In genomic region chr12:121011820-121012219, GRCh38 we compare ENCODE assay signal across 31 cellular contexts. TPM values are rescaled to one million over a fixed set of nuclear protein-coding genes. Genes with fewer than 3 reads are reported as not detected.
"Had no signal": no experiment of that assay in that cellular context is flagged by ENCODE, and none has a peak within 500 bp of the region (broad histone marks: within the 10 kb centered on the region; RNA-seq: fewer than 3 reads in every experiment).

No MANE protein-coding gene starts in this region.

- DNase-seq: activated CD4-positive, alpha-beta T cell treated with anti-CD3 and anti-CD28 coated beads for 1 hour; activated CD4-positive, alpha-beta T cell treated with anti-CD3 and anti-CD28 coated beads, Interleukin-2, amount 10 ng/mL, durations not matched to agents 7 days and 5 days; activated CD4-positive, alpha-beta T cell treated with anti-CD3 and anti-CD28 coated beads, Interleukin-2, amount 50 U/mL, for 48 hours; activated CD4-positive, CD25-positive, alpha-beta regulatory T cell; activated CD8-positive, alpha-beta T cell treated with anti-CD3 and anti-CD28 coated beads, Interleukin-2, amount 10 ng/mL, durations not matched to agents 7 days and 5 days; activated effector memory CD4-positive, alpha-beta T cell treated with Interleukin-2 at 50 U/mL for 16 hours; activated naive CD4-positive, alpha-beta T cell treated with anti-CD3 and anti-CD28 coated beads, Interleukin-2, amount 10 ng/mL, durations not matched to agents 7 days and 5 days; adrenal gland; body of pancreas; NCI-H1105; NCI-H1417 treated with DMSO at 0.1 percent for 48 hours; NCI-H1694; NCI-H1930; NCI-H2081 treated with DMSO at 0.1 percent for 48 hours; NCI-H345; NCI-H524 treated with DMSO at 0.1 percent for 48 hours; SHP77; SJCRH30; T1000; WERI-Rb-1 had no signal

- H3K27ac ChIP-seq: adrenal gland, body of pancreas, breast epithelium, SJCRH30, SK-N-MC, WERI-Rb-1 had no signal

- H3K27me3 ChIP-seq: adrenal gland, body of pancreas, breast epithelium, SJCRH30 had no signal

- H3K9me3 Mint-ChIP-seq: activated CD4-positive, alpha-beta T cell treated with anti-CD3 and anti-CD28 coated beads, Interleukin-2, amount 10 ng/mL, durations not matched to agents 7 days and 5 days; activated naive CD4-positive, alpha-beta T cell treated with anti-CD3 and anti-CD28 coated beads, Interleukin-2, amount 10 ng/mL, durations not matched to agents 7 days and 5 days had no signal

- H3K27me3 Mint-ChIP-seq: activated CD4-positive, alpha-beta T cell treated with anti-CD3 and anti-CD28 coated beads, Interleukin-2, amount 10 ng/mL, durations not matched to agents 7 days and 5 days; activated naive CD4-positive, alpha-beta T cell treated with anti-CD3 and anti-CD28 coated beads, Interleukin-2, amount 10 ng/mL, durations not matched to agents 7 days and 5 days; activated naive CD8-positive, alpha-beta T cell had no signal

- H3K27ac Mint-ChIP-seq: activated CD4-positive, alpha-beta T cell treated with anti-CD3 and anti-CD28 coated beads, Interleukin-2, amount 10 ng/mL, durations not matched to agents 7 days and 5 days; activated CD8-positive, alpha-beta T cell treated with anti-CD3 and anti-CD28 coated beads, Interleukin-2, amount 10 ng/mL, durations not matched to agents 7 days and 5 days; activated naive CD4-positive, alpha-beta T cell treated with anti-CD3 and anti-CD28 coated beads, Interleukin-2, amount 10 ng/mL, durations not matched to agents 7 days and 5 days; activated naive CD8-positive, alpha-beta T cell had no signal

- ATAC-seq: activated CD8-positive, alpha-beta T cell treated with anti-CD3 and anti-CD28 coated beads, Interleukin-2, amount 10 ng/mL, durations not matched to agents 7 days and 5 days; body of pancreas; Panc1 had no signal

- H3K4me3 Mint-ChIP-seq: activated CD4-positive, alpha-beta T cell treated with anti-CD3 and anti-CD28 coated beads, Interleukin-2, amount 10 ng/mL, durations not matched to agents 7 days and 5 days; activated CD8-positive, alpha-beta T cell treated with anti-CD3 and anti-CD28 coated beads, Interleukin-2, amount 10 ng/mL, durations not matched to agents 7 days and 5 days; activated naive CD4-positive, alpha-beta T cell treated with anti-CD3 and anti-CD28 coated beads, Interleukin-2, amount 10 ng/mL, durations not matched to agents 7 days and 5 days; activated naive CD8-positive, alpha-beta T cell had no signal

- H3K9me3 ChIP-seq: adrenal gland, body of pancreas, breast epithelium, SJCRH30 had no signal

RNA-seq across cellular contexts. Expression of gene OASL, which starts 27.2 kb away (rescaled TPM):
- total RNA-seq: SJCRH30 had no signal

RNA-seq across cellular contexts. Expression of gene HNF1A, which starts 33.5 kb away (rescaled TPM):
- total RNA-seq: activated CD4-positive, alpha-beta T cell treated with anti-CD3 and anti-CD28 coated beads, Interleukin-2, amount 10 ng/mL, durations not matched to agents 7 days and 5 days; activated CD8-positive, alpha-beta T cell treated with anti-CD3 and anti-CD28 coated beads, Interleukin-2, amount 10 ng/mL, durations not matched to agents 7 days and 5 days; astrocyte; cardiac septum; M059J; NCI-H460; RPMI7951; T-helper 1 cell treated with Interleukin-12 subunit alpha and Interleukin-12 subunit beta and Interleukin-4 antibody, amounts not matched to agents 30 ng/mL and 1 ng/mL, for 36 hours; T-helper 2 cell treated with Interferon-gamma antibody and Interleukin-4, amounts not matched to agents 100 ng/mL and 5 ng/mL, for 36 hours had no signal
